In genomic region chr6:149405823-149406765, GRCh38 we compare ENCODE assay signal across 1 cellular context.
TF ChIP-seq lines count a peak whose summit lies in the region.

No MANE protein-coding gene starts in this region.

TF ChIP-seq in K562, 482 proteins besides CTCF, POLR2A, EP300 and RAD21 (continued from another document and continues in another):
- TF ChIP-seq, protein P1, sequence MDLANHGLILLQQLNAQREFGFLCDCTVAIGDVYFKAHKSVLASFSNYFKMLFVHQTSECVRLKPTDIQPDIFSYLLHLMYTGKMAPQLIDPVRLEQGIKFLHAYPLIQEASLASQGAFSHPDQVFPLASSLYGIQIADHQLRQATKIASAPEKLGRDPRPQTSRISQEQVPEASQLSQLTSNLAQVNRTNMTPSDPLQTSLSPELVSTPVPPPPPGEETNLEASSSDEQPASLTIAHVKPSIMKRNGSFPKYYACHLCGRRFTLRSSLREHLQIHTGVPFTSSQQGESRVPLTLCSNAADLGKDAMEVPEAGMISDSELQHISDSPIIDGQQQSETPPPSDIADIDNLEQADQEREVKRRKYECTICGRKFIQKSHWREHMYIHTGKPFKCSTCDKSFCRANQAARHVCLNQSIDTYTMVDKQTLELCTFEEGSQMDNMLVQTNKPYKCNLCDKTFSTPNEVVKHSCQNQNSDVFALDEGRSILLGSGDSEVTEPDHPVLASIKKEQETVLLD (IDR thresholded peaks at IDR 0.05) = no peak
- no peak for TF ChIP-seq RFX7 (CRISPR knock-in tag; IDR thresholded peaks at IDR 0.05)
- TF ChIP-seq MBD1 (CRISPR knock-in tag; IDR thresholded peaks at IDR 0.05) = no peak
- TF ChIP-seq, protein P2, sequence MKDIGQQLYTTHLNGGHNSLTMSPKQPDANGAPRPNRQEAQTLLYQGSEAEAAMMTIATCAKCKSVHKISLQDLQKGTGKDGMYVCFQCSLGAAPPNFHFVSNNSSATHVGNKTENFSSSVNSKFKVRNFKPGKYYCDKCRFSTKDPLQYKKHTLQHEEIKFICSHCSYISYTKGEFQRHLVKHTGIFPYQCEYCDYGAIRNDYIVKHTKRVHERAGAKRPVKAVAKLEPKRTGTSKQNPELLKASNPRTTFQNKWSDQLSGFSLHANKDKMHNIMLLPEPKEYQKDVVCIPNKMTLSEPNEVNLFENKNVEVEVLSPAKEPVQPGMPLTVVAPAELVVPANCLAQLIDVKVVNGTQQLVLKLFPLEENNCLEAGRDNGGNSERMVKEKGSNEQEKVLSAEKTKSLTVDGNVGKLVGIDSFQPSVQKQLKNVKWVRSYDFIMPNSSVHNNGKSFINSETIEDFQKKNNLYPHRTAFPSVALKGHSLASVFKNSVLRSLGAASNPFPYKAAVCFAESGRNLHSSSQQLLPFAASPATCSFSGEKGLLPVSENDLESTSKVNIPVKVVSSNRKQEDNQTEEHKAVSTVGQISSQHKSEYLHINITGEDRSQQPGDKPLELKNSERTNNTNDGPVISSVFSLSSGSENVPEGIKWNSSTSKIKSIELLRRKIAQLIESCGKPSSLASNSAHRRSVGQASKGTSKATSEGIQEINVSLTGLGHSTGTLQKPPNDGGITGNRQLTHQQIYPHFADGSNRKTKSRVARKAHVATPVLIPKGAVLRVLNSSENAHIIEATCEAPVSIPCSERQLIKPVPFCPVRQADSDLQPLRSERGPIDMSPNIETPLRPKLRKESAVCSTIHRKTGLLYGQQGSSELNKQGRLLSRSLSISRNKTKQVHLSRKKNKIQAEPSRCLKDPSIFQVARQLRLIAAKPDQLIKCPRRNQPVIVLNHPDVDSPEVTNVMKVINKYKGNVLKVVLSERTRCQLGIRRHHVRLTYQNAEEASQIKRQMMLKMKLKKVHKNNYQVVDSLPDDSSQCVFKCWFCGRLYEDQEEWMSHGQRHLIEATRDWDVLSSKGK (CRISPR knock-in tag; IDR thresholded peaks at IDR 0.05) = no peak
- no peak for TF ChIP-seq TAF7 (tag; IDR thresholded peaks at IDR 0.05)
- peak; percentile 15 for TF ChIP-seq MEIS2 (IDR thresholded peaks at IDR 0.05; ENCODE audit: partially characterized antibody)
- no peak for TF ChIP-seq ZNF57 (CRISPR knock-in tag; IDR thresholded peaks at IDR 0.05)
- no peak for TF ChIP-seq POLR3G (IDR thresholded peaks at IDR 0.05; ENCODE audit: extremely low read depth, insufficient read length, insufficient replicate concordance)
- no peak for TF ChIP-seq SREBF1 (IDR thresholded peaks at IDR 0.05; ENCODE audit: borderline replicate concordance, low read depth, low read length)
- TF ChIP-seq ZBTB33 (CRISPR knock-in tag; IDR thresholded peaks at IDR 0.05) = no peak
- TF ChIP-seq TSC22D4 (tag; IDR thresholded peaks at IDR 0.05) = no peak
- TF ChIP-seq MXD1 (CRISPR knock-in tag; IDR thresholded peaks at IDR 0.05; ENCODE audit: borderline replicate concordance, poor library complexity, severe bottlenecking) = no peak
- TF ChIP-seq TCF3 (CRISPR knock-in tag; IDR thresholded peaks at IDR 0.05) = no peak
- TF ChIP-seq FOXJ2 (tag; IDR thresholded peaks at IDR 0.05) = no peak
- TF ChIP-seq, protein P3, sequence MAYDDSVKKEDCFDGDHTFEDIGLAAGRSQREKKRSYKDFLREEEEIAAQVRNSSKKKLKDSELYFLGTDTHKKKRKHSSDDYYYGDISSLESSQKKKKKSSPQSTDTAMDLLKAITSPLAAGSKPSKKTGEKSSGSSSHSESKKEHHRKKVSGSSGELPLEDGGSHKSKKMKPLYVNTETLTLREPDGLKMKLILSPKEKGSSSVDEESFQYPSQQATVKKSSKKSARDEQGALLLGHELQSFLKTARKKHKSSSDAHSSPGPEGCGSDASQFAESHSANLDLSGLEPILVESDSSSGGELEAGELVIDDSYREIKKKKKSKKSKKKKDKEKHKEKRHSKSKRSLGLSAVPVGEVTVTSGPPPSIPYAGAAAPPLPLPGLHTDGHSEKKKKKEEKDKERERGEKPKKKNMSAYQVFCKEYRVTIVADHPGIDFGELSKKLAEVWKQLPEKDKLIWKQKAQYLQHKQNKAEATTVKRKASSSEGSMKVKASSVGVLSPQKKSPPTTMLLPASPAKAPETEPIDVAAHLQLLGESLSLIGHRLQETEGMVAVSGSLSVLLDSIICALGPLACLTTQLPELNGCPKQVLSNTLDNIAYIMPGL (CRISPR knock-in tag; IDR thresholded peaks at IDR 0.05) = no peak
- no peak for TF ChIP-seq BRF1 (IDR thresholded peaks at IDR 0.05; ENCODE audit: borderline replicate concordance, extremely low read depth, insufficient read length)
- TF ChIP-seq SP1 (CRISPR knock-in tag; IDR thresholded peaks at IDR 0.05) = no peak
- TF ChIP-seq USF1 (CRISPR knock-in tag; IDR thresholded peaks at IDR 0.05) = no peak
- peak; percentile 93 for TF ChIP-seq MYC (IDR thresholded peaks at IDR 0.05; ENCODE audit: low read depth, low read length)
- no peak for TF ChIP-seq MYC (CRISPR knock-in tag; IDR thresholded peaks at IDR 0.05; ENCODE audit: borderline replicate concordance, low read depth)
- TF ChIP-seq NCOA2 (IDR thresholded peaks at IDR 0.05; ENCODE audit: partially characterized antibody in 2 of 2) = no peak
- TF ChIP-seq U2AF1 (optimal IDR thresholded peaks at IDR 0.05; ENCODE audit: low read depth, low read length) = no peak
- no peak for TF ChIP-seq HNRNPUL1 (IDR thresholded peaks at IDR 0.05; ENCODE audit: low read length)
- TF ChIP-seq, protein P4, sequence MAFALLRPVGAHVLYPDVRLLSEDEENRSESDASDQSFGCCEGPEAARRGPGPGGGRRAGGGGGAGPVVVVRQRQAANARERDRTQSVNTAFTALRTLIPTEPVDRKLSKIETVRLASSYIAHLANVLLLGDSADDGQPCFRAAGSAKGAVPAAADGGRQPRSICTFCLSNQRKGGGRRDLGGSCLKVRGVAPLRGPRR (CRISPR knock-in tag; IDR thresholded peaks at IDR 0.05) = no peak
- TF ChIP-seq PCBP2 (IDR thresholded peaks at IDR 0.05; ENCODE audit: low read depth, low read length, poor library complexity, severe bottlenecking) = no peak
- TF ChIP-seq ZFP36 (IDR thresholded peaks at IDR 0.05; ENCODE audit: low read depth, low read length, partially characterized antibody) = no peak
- TF ChIP-seq BMI1 (IDR thresholded peaks at IDR 0.05; ENCODE audit: low read length) = no peak
- no peak for TF ChIP-seq NFYB (IDR thresholded peaks at IDR 0.05; ENCODE audit: extremely low read depth, insufficient read length)
- TF ChIP-seq NCOA1 (IDR thresholded peaks at IDR 0.05; ENCODE audit: low read depth) = no peak
- TF ChIP-seq ZNF830 (CRISPR knock-in tag; IDR thresholded peaks at IDR 0.05) = no peak
- no peak for TF ChIP-seq TRIM25 (IDR thresholded peaks at IDR 0.05; ENCODE audit: borderline replicate concordance)
- TF ChIP-seq SNAPC5 (CRISPR knock-in tag; IDR thresholded peaks at IDR 0.05) = no peak
- TF ChIP-seq POU5F1 (IDR thresholded peaks at IDR 0.05; ENCODE audit: borderline replicate concordance, low read depth, low read length, partially characterized antibody) = no peak
- TF ChIP-seq ZNF347 (CRISPR knock-in tag; IDR thresholded peaks at IDR 0.05; ENCODE audit: low read depth) = no peak
- no peak for TF ChIP-seq MTA3 (IDR thresholded peaks at IDR 0.05; ENCODE audit: borderline replicate concordance)
- TF ChIP-seq BHLHE40 (IDR thresholded peaks at IDR 0.05; ENCODE audit: low read length) = no peak
- TF ChIP-seq CHD4 (IDR thresholded peaks at IDR 0.05; ENCODE audit: insufficient read depth, insufficient replicate concordance, low read depth, low read length, poor library complexity, severe bottlenecking) = no peak
- TF ChIP-seq, protein P5, sequence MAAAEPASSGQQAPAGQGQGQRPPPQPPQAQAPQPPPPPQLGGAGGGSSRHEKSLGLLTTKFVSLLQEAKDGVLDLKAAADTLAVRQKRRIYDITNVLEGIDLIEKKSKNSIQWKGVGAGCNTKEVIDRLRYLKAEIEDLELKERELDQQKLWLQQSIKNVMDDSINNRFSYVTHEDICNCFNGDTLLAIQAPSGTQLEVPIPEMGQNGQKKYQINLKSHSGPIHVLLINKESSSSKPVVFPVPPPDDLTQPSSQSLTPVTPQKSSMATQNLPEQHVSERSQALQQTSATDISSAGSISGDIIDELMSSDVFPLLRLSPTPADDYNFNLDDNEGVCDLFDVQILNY (CRISPR knock-in tag; IDR thresholded peaks at IDR 0.05) = no peak
- no peak for TF ChIP-seq ELF4 (CRISPR knock-in tag; IDR thresholded peaks at IDR 0.05)
- no peak for TF ChIP-seq ZNF212 (CRISPR knock-in tag; IDR thresholded peaks at IDR 0.05)
- TF ChIP-seq CXXC5 (CRISPR knock-in tag; IDR thresholded peaks at IDR 0.05) = peak; percentile 68
- TF ChIP-seq ILF3 (IDR thresholded peaks at IDR 0.05; ENCODE audit: borderline replicate concordance) = no peak
- TF ChIP-seq YY1 (IDR thresholded peaks at IDR 0.05; ENCODE audit: borderline replicate concordance in 1 of 3, control insufficient read depth in 1 of 3, extremely low read depth in 1 of 3, insufficient read depth in 3 of 3, insufficient read length in 1 of 3, insufficient replicate concordance in 2 of 3, low read depth in 1 of 3, low read length in 2 of 3) = no peak
- TF ChIP-seq, protein P6, sequence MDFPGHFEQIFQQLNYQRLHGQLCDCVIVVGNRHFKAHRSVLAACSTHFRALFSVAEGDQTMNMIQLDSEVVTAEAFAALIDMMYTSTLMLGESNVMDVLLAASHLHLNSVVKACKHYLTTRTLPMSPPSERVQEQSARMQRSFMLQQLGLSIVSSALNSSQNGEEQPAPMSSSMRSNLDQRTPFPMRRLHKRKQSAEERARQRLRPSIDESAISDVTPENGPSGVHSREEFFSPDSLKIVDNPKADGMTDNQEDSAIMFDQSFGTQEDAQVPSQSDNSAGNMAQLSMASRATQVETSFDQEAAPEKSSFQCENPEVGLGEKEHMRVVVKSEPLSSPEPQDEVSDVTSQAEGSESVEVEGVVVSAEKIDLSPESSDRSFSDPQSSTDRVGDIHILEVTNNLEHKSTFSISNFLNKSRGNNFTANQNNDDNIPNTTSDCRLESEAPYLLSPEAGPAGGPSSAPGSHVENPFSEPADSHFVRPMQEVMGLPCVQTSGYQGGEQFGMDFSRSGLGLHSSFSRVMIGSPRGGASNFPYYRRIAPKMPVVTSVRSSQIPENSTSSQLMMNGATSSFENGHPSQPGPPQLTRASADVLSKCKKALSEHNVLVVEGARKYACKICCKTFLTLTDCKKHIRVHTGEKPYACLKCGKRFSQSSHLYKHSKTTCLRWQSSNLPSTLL (IDR thresholded peaks at IDR 0.05) = no peak
- 0 out of 2 replicates have a peak, but pooled peaks have one; percentile 11 for TF ChIP-seq ARID1B (IDR thresholded peaks at IDR 0.05)
- TF ChIP-seq RBM25 (IDR thresholded peaks at IDR 0.05; ENCODE audit: low read depth, low read length, severe bottlenecking) = no peak
- TF ChIP-seq, protein P7, sequence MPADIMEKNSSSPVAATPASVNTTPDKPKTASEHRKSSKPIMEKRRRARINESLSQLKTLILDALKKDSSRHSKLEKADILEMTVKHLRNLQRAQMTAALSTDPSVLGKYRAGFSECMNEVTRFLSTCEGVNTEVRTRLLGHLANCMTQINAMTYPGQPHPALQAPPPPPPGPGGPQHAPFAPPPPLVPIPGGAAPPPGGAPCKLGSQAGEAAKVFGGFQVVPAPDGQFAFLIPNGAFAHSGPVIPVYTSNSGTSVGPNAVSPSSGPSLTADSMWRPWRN (IDR thresholded peaks at IDR 0.05; ENCODE audit: low read depth) = no peak
